1 cellular context compared by ENCODE assay signal in the genomic region with DNA sequence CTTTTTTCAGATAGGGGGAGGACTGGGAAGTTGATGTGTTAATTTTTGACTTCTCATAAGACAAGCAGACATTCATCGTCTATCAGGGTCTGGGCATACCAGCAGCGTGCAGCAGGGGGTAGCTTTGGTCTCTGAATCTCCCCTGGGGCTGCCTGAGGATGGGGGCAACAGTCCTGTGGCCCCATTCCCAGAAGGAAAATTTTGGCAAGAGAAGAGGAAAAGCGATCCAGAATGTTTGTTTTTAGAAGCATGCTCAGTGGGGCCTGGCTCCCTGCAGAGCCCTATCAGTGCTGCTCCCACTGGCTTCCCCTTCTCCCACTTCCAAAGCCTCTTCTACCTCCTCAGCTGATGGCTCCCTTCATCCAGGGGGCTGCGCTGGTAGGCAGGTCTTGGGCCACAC.
TF ChIP-seq lines count a peak whose summit lies in the region.

No MANE protein-coding gene starts in this region.

TF ChIP-seq in IMR-90, 13 proteins besides CTCF, POLR2A, EP300 and RAD21 (continued from another document):
- TF ChIP-seq ELK1 (IDR thresholded peaks at IDR 0.05; ENCODE audit: borderline replicate concordance, low read depth, low read length) (no peak), CHD1 (IDR thresholded peaks at IDR 0.05; ENCODE audit: low read depth, low read length) (no peak), MAZ (IDR thresholded peaks at IDR 0.05; ENCODE audit: borderline replicate concordance, low read depth, low read length) (no peak), MXI1 (IDR thresholded peaks at IDR 0.05; ENCODE audit: borderline replicate concordance, low read depth, low read length) (no peak), BHLHE40 (IDR thresholded peaks at IDR 0.05; ENCODE audit: low read depth, low read length) (no peak), NFE2L2 (IDR thresholded peaks at IDR 0.05; ENCODE audit: low read depth, low read length) (no peak), USF2 (IDR thresholded peaks at IDR 0.05; ENCODE audit: low read depth, low read length) (no peak)
